In the genomic region with DNA sequence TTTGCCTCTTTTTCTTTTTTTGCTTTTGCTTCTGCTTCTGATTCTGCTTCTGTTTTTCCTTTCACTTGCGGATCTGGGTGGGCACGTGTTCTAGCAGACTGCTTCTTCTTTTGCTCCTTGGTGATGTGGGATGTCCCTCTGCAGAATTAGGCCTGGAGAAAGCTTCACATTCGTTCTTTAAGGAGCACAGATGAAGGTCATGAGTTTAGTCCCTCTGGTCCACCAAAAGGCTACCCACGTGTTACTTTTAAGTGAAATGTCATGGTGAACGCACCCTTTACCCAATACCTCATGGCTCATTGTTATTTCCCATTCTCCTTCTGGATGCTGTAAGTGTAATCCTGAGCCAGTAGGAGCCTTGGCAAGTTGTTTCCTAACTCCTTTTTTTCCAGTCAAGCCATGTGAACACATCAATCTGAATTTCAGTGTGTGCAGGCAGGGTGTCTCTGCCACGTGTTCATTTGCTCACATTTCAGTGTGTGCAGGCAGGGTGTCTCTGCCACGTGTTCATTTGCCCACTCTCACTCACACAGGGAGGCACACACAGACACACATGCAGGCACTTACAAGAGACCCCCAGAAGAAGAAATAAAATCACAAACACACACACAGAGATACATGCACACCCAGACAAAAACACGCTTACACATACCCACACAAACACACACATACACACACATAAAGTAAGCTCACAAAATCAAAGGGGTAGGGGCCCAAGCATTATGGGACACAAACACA, we compare ENCODE assay signal across 10 cellular contexts. TPM values are rescaled to one million over a fixed set of nuclear protein-coding genes. Genes with fewer than 3 reads are reported as not detected.
DNase-seq lines count a peak whose midpoint lies in the region; ATAC-seq, FAIRE-seq and TF ChIP-seq lines count a peak whose summit lies in the region.
"Had no signal": no experiment of that assay in that cellular context is flagged by ENCODE, and none has a peak within 500 bp of the region (broad histone marks: within the 10 kb centered on the region; RNA-seq: fewer than 3 reads in every experiment).

No MANE protein-coding gene starts in this region.

- DNase-seq in CD14-positive monocyte (ENCODE audit: low spot score) (no peak), GM23248 (peak; percentile 50), astrocyte (ENCODE audit: low read depth) (no peak), neural crest cell (ENCODE audit: low read depth, low spot score) (no peak), MG63 (no peak), retina (no peak), SW 1271 (lab: John Stamatoyannopoulos, UW) (no peak)
- DNase-seq: left ventricle myocardium superior had no signal

- H3K79me2 ChIP-seq in GM23248 (ENCODE audit: insufficient read depth) (0 out of 2 replicates have a peak, but pooled peaks cover 4% of the 10 kb centered on the region), astrocyte (ENCODE audit: insufficient read depth, low read length) (no peaks in the 10 kb centered on the region)

- 16 to 21% methylated on average over 7 to 8 of the region's 8 CpGs for WGBS in GM23248 (ENCODE audit: low coverage in 1 of 2, low lambda C conversion rate in 2 of 2, missing lambda C conversion rate in 2 of 2), 2 experiments

- H3F3A ChIP-seq in GM23248 (ENCODE audit: insufficient read depth) = no peaks in the 10 kb centered on the region

- no peaks in the 10 kb centered on the region for H3K36me3 ChIP-seq in GM23248 (ENCODE audit: low read depth)
- H3K36me3 ChIP-seq in astrocyte (ENCODE audit: insufficient read depth, low read length) = no peaks in the 10 kb centered on the region
- no peaks in the 10 kb centered on the region for H3K36me3 ChIP-seq in MG63

- H3K4me1 Mint-ChIP-seq in CD14-positive monocyte (peaks cover 39% of the 10 kb centered on the region), astrocyte (ENCODE audit: low read depth, unreplicated experiment) (peaks cover 27% of the 10 kb centered on the region), neural crest cell (peaks cover 7% of the 10 kb centered on the region)

- no peaks in the 10 kb centered on the region for H3K9me3 ChIP-seq in GM23248 (ENCODE audit: low read depth)
- H3K9me3 ChIP-seq in astrocyte (ENCODE audit: insufficient read depth, low read depth, low read length) = no peaks in the 10 kb centered on the region
- H3K9me3 ChIP-seq in MG63 = no peaks in the 10 kb centered on the region

- H4K20me1 ChIP-seq in GM23248 (ENCODE audit: insufficient read depth) = no peaks in the 10 kb centered on the region
- H4K20me1 ChIP-seq in astrocyte (ENCODE audit: insufficient read depth, low read length) = peaks cover 30% of the 10 kb centered on the region

- H3K27ac Mint-ChIP-seq in CD14-positive monocyte (peak overlapping the region; percentile 82 to 95 (median 92)), astrocyte (ENCODE audit: unreplicated experiment) (peak overlapping the region; percentile 66), neural crest cell (ENCODE audit: unreplicated experiment) (peak overlapping the region; percentile 81)

- no peaks in the 10 kb centered on the region for H3K27me3 ChIP-seq in GM23248 (replicated peaks; ENCODE audit: insufficient read depth)
- no peaks in the 10 kb centered on the region for H3K27me3 ChIP-seq in astrocyte (ENCODE audit: insufficient read depth, low read length)
- no peaks in the 10 kb centered on the region for H3K27me3 ChIP-seq in MG63

- H2AFZ ChIP-seq in GM23248 (no peak overlapping the region), astrocyte (ENCODE audit: low read depth, low read length) (no peak overlapping the region)

- no peaks in the 10 kb centered on the region for H3K9me2 ChIP-seq in GM23248 (ENCODE audit: insufficient read depth)

- H3K27ac ChIP-seq in GM23248 (peak overlapping the region; percentile 78), astrocyte (ENCODE audit: low read depth, low read length) (no peak overlapping the region)
- H3K27ac ChIP-seq: epithelial cell of prostate had no signal

- no peak for TF ChIP-seq CTCF in CD14-positive monocyte (IDR thresholded peaks at IDR 0.05)
- TF ChIP-seq CTCF in astrocyte (IDR thresholded peaks at IDR 0.05; ENCODE audit: insufficient read depth, low read depth, low read length) = no peak
- TF ChIP-seq CTCF in neural crest cell (conservative IDR thresholded peaks at IDR 0.05) = no peak

- H3K9me3 Mint-ChIP-seq in CD14-positive monocyte = peaks cover 0 to 2% (median 0%) of the 10 kb centered on the region in 7 donors
- no peaks in the 10 kb centered on the region for H3K9me3 Mint-ChIP-seq in astrocyte (ENCODE audit: unreplicated experiment)
- H3K9me3 Mint-ChIP-seq in neural crest cell = peaks cover 4% of the 10 kb centered on the region

- intact Hi-C loops in CD14-positive monocyte (cut with micrococcal nuclease) = no loop called here

- peaks cover 0 to 2% of the 10 kb centered on the region in 2 donors for H3K36me3 Mint-ChIP-seq in CD14-positive monocyte
- no peaks in the 10 kb centered on the region for H3K36me3 Mint-ChIP-seq in astrocyte (ENCODE audit: low read depth, unreplicated experiment)
- peaks cover 14% of the 10 kb centered on the region for H3K36me3 Mint-ChIP-seq in neural crest cell (ENCODE audit: low read depth)

- H3K4me1 ChIP-seq in GM23248 (ENCODE audit: insufficient read depth) = peaks cover 24% of the 10 kb centered on the region
- H3K4me1 ChIP-seq in astrocyte (ENCODE audit: insufficient read depth, low read length) = peaks cover 3% of the 10 kb centered on the region

- peak; percentile 34 for FAIRE-seq in astrocyte (lab: Jason Lieb, UNC)

- no peak for ATAC-seq in GM21825 (IDR thresholded peaks at IDR 0.05; ENCODE audit: unreplicated experiment)

- H3K4me2 ChIP-seq in GM23248 (ENCODE audit: unreplicated experiment) = peak overlapping the region; percentile 61
- H3K4me2 ChIP-seq in astrocyte (ENCODE audit: low read length) = no peak overlapping the region

- H3K4me3 Mint-ChIP-seq in CD14-positive monocyte = peak overlapping the region; percentile 56 to 77
- peak overlapping the region; percentile 72 for H3K4me3 Mint-ChIP-seq in astrocyte (ENCODE audit: unreplicated experiment)
- H3K4me3 Mint-ChIP-seq in neural crest cell = no peak overlapping the region

- in situ Hi-C loops in GM23248 (cut with MboI) = no loop called here

- H3K4me3 ChIP-seq in GM23248 (no peak overlapping the region), astrocyte (ENCODE audit: insufficient read depth, low read depth, low read length) (no peak overlapping the region), MG63 (no peak overlapping the region)

- H3K9ac ChIP-seq in GM23248 = peak overlapping the region; percentile 60
- no peak overlapping the region for H3K9ac ChIP-seq in astrocyte (ENCODE audit: low read length)

- H3K27me3 Mint-ChIP-seq in CD14-positive monocyte (ENCODE audit: low read depth in 3 of 3) = peaks cover 0 to 6% (median under 1%) of the 10 kb centered on the region in 3 donors
- no peaks in the 10 kb centered on the region for H3K27me3 Mint-ChIP-seq in astrocyte (ENCODE audit: low read depth, unreplicated experiment)
- no peaks in the 10 kb centered on the region for H3K27me3 Mint-ChIP-seq in neural crest cell (ENCODE audit: low read depth)

RNA-seq across cellular contexts. Expression of a gene that starts 36.9 kb away (rescaled TPM):
- polyA plus RNA-seq in CD14-positive monocyte (10 to 100 TPM; 22.1 to 24.9 TPM), GM23248 (2016; fragmentation: Nextera tagmentation; extraction: Ambion mirVana) (188 and 193 TPM in 2 replicates)
- 8.5 and 8.7 TPM in 2 replicates for total RNA-seq in GM23248 (2014; rRNA removed; shearing (Covaris generic))
- total RNA-seq in astrocyte (76.1 and 86.9 TPM in 2 replicates), neural crest cell (56.8 and 61.4 TPM in 2 replicates)
- 5.4 and 9.2 TPM in 2 replicates for total RNA-seq in MG63 (2014; rRNA removed; shearing (Covaris generic); ENCODE audit: low replicate concordance)
